In genomic region chr20:33059741-33060390, GRCh38 we compare ENCODE assay signal across 16 cellular contexts. TPM values are rescaled to one million over a fixed set of nuclear protein-coding genes. Genes with fewer than 3 reads are reported as not detected.
DNase-seq lines count a peak whose midpoint lies in the region; ATAC-seq and TF ChIP-seq lines count a peak whose summit lies in the region.
"Had no signal": no experiment of that assay in that cellular context is flagged by ENCODE, and none has a peak within 500 bp of the region (broad histone marks: within the 10 kb centered on the region; RNA-seq: fewer than 3 reads in every experiment).

No MANE protein-coding gene starts in this region.

- DNase-seq in H9 (peak; percentile 46), chondrocyte (ENCODE audit: low spot score) (peak; percentile 77), nephron progenitor cell (peak; percentile 18)
- DNase-seq: C1 segment of cervical spinal cord; Calu3; CD4-positive, alpha-beta T cell; DMS 273 treated with DMSO at 0.1 percent for 48 hours; GM23248; IMR-90; KBM-7 had no signal

- no peaks in the 10 kb centered on the region for H4K20me1 ChIP-seq in H9 (ENCODE audit: control insufficient read depth, insufficient read depth, insufficient read length)

- no peak overlapping the region for H2BK20ac ChIP-seq in H9 (ENCODE audit: low read depth, low read length, poor library complexity, severe bottlenecking)

- no peak overlapping the region for H2BK12ac ChIP-seq in H9 (ENCODE audit: insufficient read length, low read depth, low read length)

- no peak overlapping the region for H3K27ac ChIP-seq in H9 (ENCODE audit: insufficient read length, low read depth, low read length)
- H3K27ac ChIP-seq: GM23248 had no signal

- H3K23me2 ChIP-seq in H9 (ENCODE audit: insufficient read length, low read depth, low read length, poor library complexity, severe bottlenecking) = no peaks in the 10 kb centered on the region

- no peak overlapping the region for H3K14ac ChIP-seq in H9 (ENCODE audit: insufficient read depth, low read length)

- H3K4me1 Mint-ChIP-seq in H9 (no peaks in the 10 kb centered on the region), chondrocyte (ENCODE audit: low read depth) (no peaks in the 10 kb centered on the region), nephron progenitor cell (peaks cover 4% of the 10 kb centered on the region)
- H3K4me1 Mint-ChIP-seq: B cell had no signal

- no peak overlapping the region for H2BK5ac ChIP-seq in H9 (ENCODE audit: insufficient read length, low read length)

- H3K18ac ChIP-seq in H9 (ENCODE audit: insufficient read length, low read depth, low read length) = no peak overlapping the region

- H3T11ph ChIP-seq in H9 (ENCODE audit: low read length) = no peak overlapping the region

- no peak for ATAC-seq in HG03095 (IDR thresholded peaks at IDR 0.05; ENCODE audit: unreplicated experiment)
- no peak for ATAC-seq in GM19023 (IDR thresholded peaks at IDR 0.05; ENCODE audit: unreplicated experiment)
- no peak for ATAC-seq in HG03432 (IDR thresholded peaks at IDR 0.05; ENCODE audit: unreplicated experiment)

- no peaks in the 10 kb centered on the region for H3K27me3 ChIP-seq in H9 (ENCODE audit: insufficient read depth, low read length)

- no peak overlapping the region for H3K4ac ChIP-seq in H9 (ENCODE audit: low read depth, low read length)

- H2BK120ac ChIP-seq in H9 (ENCODE audit: low read depth, low read length, poor library complexity, severe bottlenecking) = no peak overlapping the region

- H3K56ac ChIP-seq in H9 (ENCODE audit: insufficient read length, low read depth, low read length) = no peak overlapping the region

- H4K5ac ChIP-seq in H9 (ENCODE audit: insufficient read length, low read depth, low read length) = no peak overlapping the region

- H3K9me3 Mint-ChIP-seq in H9 (no peaks in the 10 kb centered on the region), chondrocyte (ENCODE audit: low read depth) (no peaks in the 10 kb centered on the region), nephron progenitor cell (no peaks in the 10 kb centered on the region)
- H3K9me3 Mint-ChIP-seq: CD4-positive, alpha-beta T cell had no signal

- no peaks in the 10 kb centered on the region for H3K4me1 ChIP-seq in H9 (ENCODE audit: insufficient read depth, low read length)
- H3K4me1 ChIP-seq: HAP-1 had no signal

- H3K27me3 Mint-ChIP-seq in H9 (ENCODE audit: low read depth) = peaks cover 4% of the 10 kb centered on the region; the same call in 1 of the 2 replicates
- H3K27me3 Mint-ChIP-seq in chondrocyte (ENCODE audit: low read depth) = peaks cover 28% of the 10 kb centered on the region
- H3K27me3 Mint-ChIP-seq in nephron progenitor cell (ENCODE audit: low read depth, poor library complexity) = peaks cover 22% of the 10 kb centered on the region
- H3K27me3 Mint-ChIP-seq: B cell; CD4-positive, alpha-beta T cell had no signal

- no peak overlapping the region for H3K4me2 ChIP-seq in H9 (ENCODE audit: insufficient read depth, insufficient read length, low read length)

- WGBS in H9 (ENCODE audit: extremely low coverage, insufficient read length, low lambda C conversion rate) = no CpG with 5 or more reads among the region's 22 CpGs

- no peak overlapping the region for H3K9ac ChIP-seq in H9 (ENCODE audit: extremely low read depth, insufficient read length, low read length)
- H3K9ac ChIP-seq: GM23248 had no signal

- no peak overlapping the region for H2BK15ac ChIP-seq in H9 (ENCODE audit: low read depth, low read length)

- no peak overlapping the region for H2AFZ ChIP-seq in H9 (ENCODE audit: low read length)
- H2AFZ ChIP-seq: GM23248 had no signal

- no peak overlapping the region for H3K4me3 Mint-ChIP-seq in H9
- no peak overlapping the region for H3K4me3 Mint-ChIP-seq in chondrocyte (ENCODE audit: unreplicated experiment)
- H3K4me3 Mint-ChIP-seq in nephron progenitor cell = no peak overlapping the region
- H3K4me3 Mint-ChIP-seq: B cell; CD4-positive, alpha-beta T cell had no signal

- H3K79me1 ChIP-seq in H9 (ENCODE audit: insufficient read depth, low read depth, low read length, poor library complexity, severe bottlenecking) = no peaks in the 10 kb centered on the region

- no peak overlapping the region for H4K91ac ChIP-seq in H9 (ENCODE audit: insufficient read length, low read depth, low read length)

- no peak overlapping the region for H2AK5ac ChIP-seq in H9 (ENCODE audit: insufficient read length, low read length)

- no peak for TF ChIP-seq CTCF in H9 (conservative IDR thresholded peaks at IDR 0.05)
- TF ChIP-seq CTCF in chondrocyte (IDR thresholded peaks at IDR 0.05) = no peak
- no peak for TF ChIP-seq CTCF in nephron progenitor cell (IDR thresholded peaks at IDR 0.05)

- H3K27ac Mint-ChIP-seq in H9 (0 out of 7 replicates have a peak overlapping the region, but pooled peaks of 1 of the 3 experiments have one; percentile 36), chondrocyte (ENCODE audit: unreplicated experiment) (no peak overlapping the region), nephron progenitor cell (no peak overlapping the region)
- H3K27ac Mint-ChIP-seq: B cell; CD4-positive, alpha-beta T cell had no signal

- no peaks in the 10 kb centered on the region for H3K79me2 ChIP-seq in H9 (ENCODE audit: insufficient read depth, low read length)

- H3K9me3 ChIP-seq in H9 (ENCODE audit: control insufficient read depth, low read depth, low read length) = no peaks in the 10 kb centered on the region
- H3K9me3 ChIP-seq: HAP-1 had no signal

- H3K23ac ChIP-seq in H9 (ENCODE audit: insufficient read length, low read depth, low read length) = no peak overlapping the region

- no peak overlapping the region for H4K8ac ChIP-seq in H9 (replicated peaks; ENCODE audit: insufficient read length, low read depth, low read length)

- H3K36me3 Mint-ChIP-seq in H9 (ENCODE audit: insufficient read depth in 1 of 3, low read depth in 3 of 3) (no peaks in the 10 kb centered on the region), chondrocyte (ENCODE audit: low read depth) (no peaks in the 10 kb centered on the region), nephron progenitor cell (ENCODE audit: low read depth) (no peaks in the 10 kb centered on the region)

RNA-seq across cellular contexts. Expression of gene BPIFB3, which starts 6.2 kb away (rescaled TPM):
- not detected in 2 replicates for total RNA-seq in H9 (2021)
- not detected in 3 replicates for total RNA-seq in chondrocyte
- total RNA-seq: B cell; Calu3; CD4-positive, alpha-beta T cell; Daoy; GM23248; IMR-90 had no signal

RNA-seq across cellular contexts. Expression of gene BPIFB4, which starts 19.6 kb away (rescaled TPM):
- not detected in 2 replicates for total RNA-seq in H9 (2021)
- not detected in 3 replicates for total RNA-seq in chondrocyte
- total RNA-seq: B cell; Calu3; CD4-positive, alpha-beta T cell; Daoy; GM23248; IMR-90 had no signal

RNA-seq across cellular contexts. Expression of gene BPIFB6, which starts 28.4 kb away (rescaled TPM):
- total RNA-seq in H9 (2021) = not detected in 2 replicates
- not detected in 3 replicates for total RNA-seq in chondrocyte
- total RNA-seq: B cell; Calu3; CD4-positive, alpha-beta T cell; Daoy; GM23248; IMR-90 had no signal

RNA-seq across cellular contexts. Expression of gene BPIFB2, which starts 52.4 kb away (rescaled TPM):
- total RNA-seq in H9 (2021) (not detected in 2 replicates), chondrocyte (not detected in 3 replicates)
- total RNA-seq: B cell; Calu3; CD4-positive, alpha-beta T cell; Daoy; GM23248; IMR-90 had no signal

RNA-seq across cellular contexts. Expression of gene SUN5, which starts 55.6 kb away (rescaled TPM):
- total RNA-seq in H9 (2021) = not detected in 2 replicates
- total RNA-seq in chondrocyte = not detected in 3 replicates
- total RNA-seq: B cell; Calu3; CD4-positive, alpha-beta T cell; Daoy; GM23248; IMR-90 had no signal

Comparison
In these comparisons a context has a peak if more than half of its experiments do, and no peak if none do; other contexts are left out.
1. DNase-seq: peak in every context shown above with its lines; median percentile 77 in chondrocyte; 46 in H9; 18 in nephron progenitor cell.